Comparison of ENCODE assay signal across 8 cellular contexts in genomic region chr3:50298836-50299637, GRCh38. TPM values are rescaled to one million over a fixed set of nuclear protein-coding genes. Genes with fewer than 3 reads are reported as not detected.
DNase-seq lines count a peak whose midpoint lies in the region; ATAC-seq and TF ChIP-seq lines count a peak whose summit lies in the region.

HYAL3 (minus strand) TSS chr3:50299405; CDS start chr3:50295602, 3,803 bp downstream.
NAA80 (minus strand) TSS chr3:50299405; CDS start chr3:50297463, 1,942 bp downstream.

- H3K4me1 Mint-ChIP-seq in GM23338, result peaks cover 22% of the 10 kb centered on the region
- peaks cover 17% of the 10 kb centered on the region for H3K4me1 Mint-ChIP-seq in activated T-helper 2 cell treated with anti-CD3 and anti-CD28 coated beads, Interferon-gamma antibody, Interleukin-2, Interleukin-4, amounts not matched to agents 10 μg/mL and 5 μg/mL and 100 μg/mL, durations not matched to agents 14 hours and 24 hours and 36 hours (ENCODE audit: low read depth)
- peaks cover 16% of the 10 kb centered on the region for H3K4me1 Mint-ChIP-seq in nephron
- peaks cover 22% of the 10 kb centered on the region for H3K4me1 Mint-ChIP-seq in stimulated activated naive CD8-positive, alpha-beta T cell treated with anti-CD3 and anti-CD28 coated beads, Interleukin-15, Interleukin-2, amounts not matched to agents 100 ng/mL and 50 ng/mL, for 24 hours (ENCODE audit: low read depth)

- peak within 1 kb of the TSS; percentile 97 for H3K4me2 ChIP-seq in GM23338

- H3K27me3 ChIP-seq in GM23338 (ENCODE audit: insufficient read depth), result no peaks in the 10 kb centered on the region

- intact Hi-C loops in activated T-helper 2 cell treated with anti-CD3 and anti-CD28 coated beads, Interferon-gamma antibody, Interleukin-2, Interleukin-4, amounts not matched to agents 10 μg/mL and 5 μg/mL and 100 μg/mL, durations not matched to agents 14 hours and 24 hours and 36 hours (cut with micrococcal nuclease), result loop anchor here (1.0 to 10.0 kb wide), 7 partner anchors 22 to 364 kb away; partner anchors contain the start of genes CYB561D2, GNAI2, NPRL2 and TUSC2

- ATAC-seq in GM23338, result peak; percentile 69

- peak within 1 kb of the TSS; percentile 98 for H3K27ac Mint-ChIP-seq in GM23338
- peak within 1 kb of the TSS; percentile 93 for H3K27ac Mint-ChIP-seq in activated T-helper 2 cell treated with anti-CD3 and anti-CD28 coated beads, Interferon-gamma antibody, Interleukin-2, Interleukin-4, amounts not matched to agents 10 μg/mL and 5 μg/mL and 100 μg/mL, durations not matched to agents 14 hours and 24 hours and 36 hours
- peak within 1 kb of the TSS; percentile 81 to 96 (median 90) for H3K27ac Mint-ChIP-seq in nephron
- H3K27ac Mint-ChIP-seq in stimulated activated naive CD8-positive, alpha-beta T cell treated with anti-CD3 and anti-CD28 coated beads, Interleukin-15, Interleukin-2, amounts not matched to agents 100 ng/mL and 50 ng/mL, for 24 hours, result peak within 1 kb of the TSS; percentile 99

- H3K36me3 ChIP-seq in GM23338 (ENCODE audit: insufficient read depth), result no peaks in the 10 kb centered on the region

- POLR2A ChIA-PET in RWPE1 (lab: Yijun Ruan, JAX; ENCODE audit: low non-redundant PET), result interaction anchor here (0.6 to 1.5 kb wide), 3 partner anchors 16 to 25 kb away, joined by 3 to 5 read pairs (median 3); no protein-coding TSS in a partner anchor

- DNase-seq in EL, result peak; percentile 100
- DNase-seq in GM23338 (ENCODE audit: low spot score), result peak; percentile 99
- peak; percentile 99 for DNase-seq in LHCN-M2 (ENCODE audit: low read depth)
- DNase-seq in RWPE1 (ENCODE audit: low spot score), result peak; percentile 98
- DNase-seq in activated T-helper 2 cell treated with anti-CD3 and anti-CD28 coated beads, Interferon-gamma antibody, Interleukin-2, Interleukin-4, amounts not matched to agents 10 μg/mL and 5 μg/mL and 100 μg/mL, durations not matched to agents 14 hours and 24 hours and 36 hours (ENCODE audit: low spot score), result peak; percentile 99
- peak; percentile 99 for DNase-seq in fibroblast of peridontal ligament (ENCODE audit: extremely low read depth)

- H3K36me3 Mint-ChIP-seq in GM23338 (ENCODE audit: low read depth), result no peaks in the 10 kb centered on the region
- H3K36me3 Mint-ChIP-seq in activated T-helper 2 cell treated with anti-CD3 and anti-CD28 coated beads, Interferon-gamma antibody, Interleukin-2, Interleukin-4, amounts not matched to agents 10 μg/mL and 5 μg/mL and 100 μg/mL, durations not matched to agents 14 hours and 24 hours and 36 hours (ENCODE audit: low read depth), result peaks cover 3% of the 10 kb centered on the region
- H3K36me3 Mint-ChIP-seq in nephron (ENCODE audit: low read depth), result no peaks in the 10 kb centered on the region
- no peaks in the 10 kb centered on the region for H3K36me3 Mint-ChIP-seq in stimulated activated naive CD8-positive, alpha-beta T cell treated with anti-CD3 and anti-CD28 coated beads, Interleukin-15, Interleukin-2, amounts not matched to agents 100 ng/mL and 50 ng/mL, for 24 hours (ENCODE audit: low read depth)

- peaks cover 25% of the 10 kb centered on the region for H3K4me1 ChIP-seq in GM23338 (ENCODE audit: insufficient read depth)

- H3K4me3 Mint-ChIP-seq in GM23338, result peak within 1 kb of the TSS; percentile 98
- peak within 1 kb of the TSS; percentile 98 for H3K4me3 Mint-ChIP-seq in activated T-helper 2 cell treated with anti-CD3 and anti-CD28 coated beads, Interferon-gamma antibody, Interleukin-2, Interleukin-4, amounts not matched to agents 10 μg/mL and 5 μg/mL and 100 μg/mL, durations not matched to agents 14 hours and 24 hours and 36 hours (ENCODE audit: low read depth)
- peak within 1 kb of the TSS; percentile 91 to 99 (median 97) for H3K4me3 Mint-ChIP-seq in nephron
- peak within 1 kb of the TSS; percentile 99 for H3K4me3 Mint-ChIP-seq in stimulated activated naive CD8-positive, alpha-beta T cell treated with anti-CD3 and anti-CD28 coated beads, Interleukin-15, Interleukin-2, amounts not matched to agents 100 ng/mL and 50 ng/mL, for 24 hours

- peaks cover 17% of the 10 kb centered on the region for H3F3A ChIP-seq in GM23338 (replicated peaks; ENCODE audit: low read depth)

- peak within 1 kb of the TSS; percentile 97 for H3K4me3 ChIP-seq in GM23338

- H3K27ac ChIP-seq in GM23338 (ENCODE audit: low read depth) (peak within 1 kb of the TSS; percentile 79; the same call in 1 of the 2 replicates), RWPE1 (peak within 1 kb of the TSS; percentile 93)

- H3K79me2 ChIP-seq in GM23338 (replicated peaks; ENCODE audit: insufficient read depth), result no peaks in the 10 kb centered on the region

- TF ChIP-seq CTCF in GM23338 (conservative IDR thresholded peaks at IDR 0.05; ENCODE audit: low read depth in 2 of 2) (peak in 1 of 2 experiments; percentile 22; a peak in 1 of 4 replicates), RWPE1 (conservative IDR thresholded peaks at IDR 0.05; ENCODE audit: low read depth) (peak; percentile 41), nephron (IDR thresholded peaks at IDR 0.05; ENCODE audit: unreplicated experiment in 3 of 3) (peak; percentile 14 to 41 (median 36))

- CTCF ChIA-PET in RWPE1 (lab: Yijun Ruan, JAX), result interaction anchor here (0.6 to 0.7 kb wide), 4 partner anchors 22 to 132 kb away, joined by 3 to 6 read pairs (median 4); partner anchors contain the start of gene RASSF1

- H3K9me3 Mint-ChIP-seq in GM23338 (no peaks in the 10 kb centered on the region; the same call in 2 of the 3 replicates), nephron (no peaks in the 10 kb centered on the region)
- H3K9me3 Mint-ChIP-seq in activated T-helper 2 cell treated with anti-CD3 and anti-CD28 coated beads, Interferon-gamma antibody, Interleukin-2, Interleukin-4, amounts not matched to agents 10 μg/mL and 5 μg/mL and 100 μg/mL, durations not matched to agents 14 hours and 24 hours and 36 hours, result no peaks in the 10 kb centered on the region
- H3K9me3 Mint-ChIP-seq in stimulated activated naive CD8-positive, alpha-beta T cell treated with anti-CD3 and anti-CD28 coated beads, Interleukin-15, Interleukin-2, amounts not matched to agents 100 ng/mL and 50 ng/mL, for 24 hours, result no peaks in the 10 kb centered on the region

- H3K9me2 ChIP-seq in GM23338 (ENCODE audit: insufficient read depth), result no peaks in the 10 kb centered on the region

- H4K20me1 ChIP-seq in GM23338 (replicated peaks; ENCODE audit: insufficient read depth), result no peaks in the 10 kb centered on the region

- peaks cover 22% of the 10 kb centered on the region for H3K27me3 Mint-ChIP-seq in GM23338 (ENCODE audit: insufficient read depth, low read depth, poor library complexity)
- no peaks in the 10 kb centered on the region for H3K27me3 Mint-ChIP-seq in activated T-helper 2 cell treated with anti-CD3 and anti-CD28 coated beads, Interferon-gamma antibody, Interleukin-2, Interleukin-4, amounts not matched to agents 10 μg/mL and 5 μg/mL and 100 μg/mL, durations not matched to agents 14 hours and 24 hours and 36 hours (ENCODE audit: low read depth)
- H3K27me3 Mint-ChIP-seq in nephron (ENCODE audit: low read depth), result no peaks in the 10 kb centered on the region
- no peaks in the 10 kb centered on the region for H3K27me3 Mint-ChIP-seq in stimulated activated naive CD8-positive, alpha-beta T cell treated with anti-CD3 and anti-CD28 coated beads, Interleukin-15, Interleukin-2, amounts not matched to agents 100 ng/mL and 50 ng/mL, for 24 hours

- peak within 1 kb of the TSS; percentile 100 for H2AFZ ChIP-seq in GM23338

TF ChIP-seq in GM23338, 12 proteins besides CTCF, POLR2A, EP300 and RAD21 (continues in another document):
- TF ChIP-seq NANOG (IDR thresholded peaks at IDR 0.05; ENCODE audit: borderline replicate concordance), result no peak
- TF ChIP-seq STAT1 (IDR thresholded peaks at IDR 0.05; ENCODE audit: unreplicated experiment), result no peak
- TF ChIP-seq POLR2AphosphoS5 (IDR thresholded peaks at IDR 0.05; ENCODE audit: low read depth), result peak; percentile 88

RNA-seq across cellular contexts. Expression of gene HYAL3, which starts in this region (rescaled TPM):
- 2.5 and 7.1 TPM in 2 replicates for total RNA-seq in GM23338 (2014; rRNA removed; shearing (Covaris generic))
- polyA plus RNA-seq in GM23338 (2016; fragmentation: Nextera tagmentation; extraction: Ambion mirVana), result 2.4 and 3.7 TPM in 2 replicates
- 4.2 and 6.9 TPM in 2 replicates for total RNA-seq in LHCN-M2 (2014; rRNA removed)
- polyA plus RNA-seq in LHCN-M2 (2012), result 3.7 TPM
- 10.8 TPM in 2 replicates for total RNA-seq in activated T-helper 2 cell treated with anti-CD3 and anti-CD28 coated beads, Interferon-gamma antibody, Interleukin-2, Interleukin-4, amounts not matched to agents 10 μg/mL and 5 μg/mL and 100 μg/mL, durations not matched to agents 14 hours and 24 hours and 36 hours

RNA-seq across cellular contexts. Expression of gene NAA80, which starts in this region (rescaled TPM):
- 11.3 and 16.7 TPM in 2 replicates for total RNA-seq in GM23338 (2014; rRNA removed; shearing (Covaris generic))
- polyA plus RNA-seq in GM23338 (2016; fragmentation: Nextera tagmentation; extraction: Ambion mirVana), result 11.2 and 12.1 TPM in 2 replicates
- 12.7 and 15.1 TPM in 2 replicates for total RNA-seq in LHCN-M2 (2014; rRNA removed)
- 10.7 TPM for polyA plus RNA-seq in LHCN-M2 (2012)
- total RNA-seq in activated T-helper 2 cell treated with anti-CD3 and anti-CD28 coated beads, Interferon-gamma antibody, Interleukin-2, Interleukin-4, amounts not matched to agents 10 μg/mL and 5 μg/mL and 100 μg/mL, durations not matched to agents 14 hours and 24 hours and 36 hours, result 24.9 and 25.0 TPM in 2 replicates

Comparison
In these comparisons a context has a peak if more than half of its experiments do, and no peak if none do; other contexts are left out.
1. Peak in every context shown above with its lines: DNase-seq, ATAC-seq, H3K4me3 ChIP-seq and H3K27ac ChIP-seq.